In genomic region chr2:231348703-231349373, GRCh38 we compare ENCODE assay signal across 1 cellular context.
TF ChIP-seq lines count a peak whose summit lies in the region.

No MANE protein-coding gene starts in this region.

TF ChIP-seq in HEK293T, 16 proteins besides CTCF, POLR2A, EP300 and RAD21 (continued from another document):
- TF ChIP-seq TARDBP (IDR thresholded peaks at IDR 0.05) = no peak
- no peak for TF ChIP-seq ZNF384 (IDR thresholded peaks at IDR 0.05)
